ENCODE assay signal across 8 cellular contexts in the genomic region with DNA sequence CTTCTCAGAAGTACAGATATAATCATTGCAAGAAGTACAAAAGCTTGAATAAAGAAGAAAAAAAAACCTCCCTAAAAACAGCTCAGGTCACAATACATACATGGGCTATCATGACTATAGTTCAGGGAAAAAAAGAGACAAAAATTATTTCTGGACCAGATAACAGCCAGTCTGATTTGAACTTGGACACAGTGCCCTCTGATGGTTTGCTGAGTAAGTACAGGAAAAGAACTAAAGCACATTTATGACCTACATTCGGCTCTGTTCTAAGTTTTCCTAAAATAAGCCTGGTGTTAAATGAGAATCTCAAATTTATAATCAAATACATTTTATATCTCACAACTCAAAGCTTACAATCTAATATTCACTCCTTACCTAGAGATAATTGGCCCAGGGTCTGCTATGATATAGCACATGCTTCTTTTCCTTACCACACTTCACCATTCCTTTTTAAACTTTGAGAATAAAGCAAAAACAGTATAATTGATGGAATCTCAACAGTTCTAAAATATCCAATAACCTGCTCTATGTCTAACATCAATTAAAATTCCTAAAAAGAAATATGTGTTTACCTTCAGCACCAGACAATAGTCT.
DNase-seq lines count a peak whose midpoint lies in the region; ATAC-seq, FAIRE-seq and TF ChIP-seq lines count a peak whose summit lies in the region.

No MANE protein-coding gene starts in this region.

- no peaks in the 10 kb centered on the region for H3K36me3 ChIP-seq in parathyroid adenoma (ENCODE audit: control insufficient read depth, insufficient read depth, low read length)

- no peaks in the 10 kb centered on the region for H3K27me3 ChIP-seq in parathyroid adenoma (ENCODE audit: control insufficient read depth, insufficient read depth, low read length)

- H3K4me1 ChIP-seq in parathyroid adenoma, result no peaks in the 10 kb centered on the region

- H3K9me3 ChIP-seq in parathyroid adenoma (ENCODE audit: control insufficient read depth, low read length), result no peaks in the 10 kb centered on the region

- H3K4me1 Mint-ChIP-seq in activated CD4-positive, alpha-beta T cell treated with anti-CD3 and anti-CD28 coated beads, Interleukin-2, amount 10 ng/mL, durations not matched to agents 24 days and 14 days, result peaks cover 1% of the 10 kb centered on the region
- peaks cover 4% of the 10 kb centered on the region for H3K4me1 Mint-ChIP-seq in T-helper 2 cell treated with Interferon-gamma antibody and Interleukin-4, amounts not matched to agents 5 μg/mL and 100 μg/mL, for 36 hours (ENCODE audit: low read depth)

- H3K4me3 ChIP-seq in parathyroid adenoma (ENCODE audit: low read depth, low read length), result no peak overlapping the region

- no peak overlapping the region for H3K27ac Mint-ChIP-seq in activated CD4-positive, alpha-beta T cell treated with anti-CD3 and anti-CD28 coated beads, Interleukin-2, amount 10 ng/mL, durations not matched to agents 24 days and 14 days
- H3K27ac Mint-ChIP-seq in T-helper 2 cell treated with Interferon-gamma antibody and Interleukin-4, amounts not matched to agents 5 μg/mL and 100 μg/mL, for 36 hours, result no peak overlapping the region

- no peak overlapping the region for H3K27ac ChIP-seq in parathyroid adenoma

- H3K4me3 Mint-ChIP-seq in activated CD4-positive, alpha-beta T cell treated with anti-CD3 and anti-CD28 coated beads, Interleukin-2, amount 10 ng/mL, durations not matched to agents 24 days and 14 days, result no peak overlapping the region
- no peak overlapping the region for H3K4me3 Mint-ChIP-seq in T-helper 2 cell treated with Interferon-gamma antibody and Interleukin-4, amounts not matched to agents 5 μg/mL and 100 μg/mL, for 36 hours

- no peak overlapping the region for H3K9ac ChIP-seq in parathyroid adenoma

- no peak overlapping the region for H2AFZ ChIP-seq in parathyroid adenoma

- intact Hi-C loops in activated CD4-positive, alpha-beta T cell treated with anti-CD3 and anti-CD28 coated beads, Interleukin-2, amount 10 ng/mL, durations not matched to agents 24 days and 14 days (cut with micrococcal nuclease), result loop anchor here (1.0 to 5.0 kb wide), 3 partner anchors 229 to 879 kb away; no protein-coding TSS in a partner anchor

- H3K79me2 ChIP-seq in parathyroid adenoma, result no peaks in the 10 kb centered on the region

- FAIRE-seq in frontal cortex (lab: Jason Lieb, UNC), result peak; percentile 95

- H3K27me3 Mint-ChIP-seq in activated CD4-positive, alpha-beta T cell treated with anti-CD3 and anti-CD28 coated beads, Interleukin-2, amount 10 ng/mL, durations not matched to agents 24 days and 14 days, result no peaks in the 10 kb centered on the region
- H3K27me3 Mint-ChIP-seq in T-helper 2 cell treated with Interferon-gamma antibody and Interleukin-4, amounts not matched to agents 5 μg/mL and 100 μg/mL, for 36 hours (ENCODE audit: low read depth), result no peaks in the 10 kb centered on the region

- peaks cover 1% of the 10 kb centered on the region for H3K36me3 Mint-ChIP-seq in activated CD4-positive, alpha-beta T cell treated with anti-CD3 and anti-CD28 coated beads, Interleukin-2, amount 10 ng/mL, durations not matched to agents 24 days and 14 days (ENCODE audit: low read depth)
- no peaks in the 10 kb centered on the region for H3K36me3 Mint-ChIP-seq in T-helper 2 cell treated with Interferon-gamma antibody and Interleukin-4, amounts not matched to agents 5 μg/mL and 100 μg/mL, for 36 hours (ENCODE audit: low read depth)

- ATAC-seq in GM21825 (IDR thresholded peaks at IDR 0.05; ENCODE audit: unreplicated experiment), result peak; percentile 67

- no peaks in the 10 kb centered on the region for H3K9me3 Mint-ChIP-seq in activated CD4-positive, alpha-beta T cell treated with anti-CD3 and anti-CD28 coated beads, Interleukin-2, amount 10 ng/mL, durations not matched to agents 24 days and 14 days
- no peaks in the 10 kb centered on the region for H3K9me3 Mint-ChIP-seq in T-helper 2 cell treated with Interferon-gamma antibody and Interleukin-4, amounts not matched to agents 5 μg/mL and 100 μg/mL, for 36 hours

- no peak overlapping the region for H3K4me2 ChIP-seq in parathyroid adenoma (ENCODE audit: low read length)

- peak; percentile 58 for DNase-seq in DMS53 treated with DMSO at 0.1 percent for 48 hours (lab: John Stamatoyannopoulos, UW; ENCODE audit: unreplicated experiment)
- DNase-seq in NCI-H2171 treated with DMSO at 0.1 percent for 48 hours (lab: John Stamatoyannopoulos, UW), result peak; percentile 79
- DNase-seq in activated CD4-positive, alpha-beta T cell treated with anti-CD3 and anti-CD28 coated beads, Interleukin-2, amount 10 ng/mL, durations not matched to agents 24 days and 14 days, result peak; percentile 79
- DNase-seq in frontal cortex (ENCODE audit: low spot score in 2 of 2), result peak; percentile 10 to 27
- DNase-seq in T-helper 2 cell treated with Interferon-gamma antibody and Interleukin-4, amounts not matched to agents 5 μg/mL and 100 μg/mL, for 36 hours (ENCODE audit: low spot score), result no peak
- no peak for DNase-seq in HuH-7.5 (ENCODE audit: low spot score)

- peak; percentile 72 for TF ChIP-seq CTCF in parathyroid adenoma (IDR thresholded peaks at IDR 0.05)

Comparison
In these comparisons a context has a peak if more than half of its experiments do, and no peak if none do; other contexts are left out.
1. DNase-seq: peak in DMS53 treated with DMSO at 0.1 percent for 48 hours (single experiment), NCI-H2171 treated with DMSO at 0.1 percent for 48 hours (single experiment), activated CD4-positive, alpha-beta T cell treated with anti-CD3 and anti-CD28 coated beads, Interleukin-2, amount 10 ng/mL, durations not matched to agents 24 days and 14 days (single experiment) and frontal cortex (2 of 2); none in T-helper 2 cell treated with Interferon-gamma antibody and Interleukin-4, amounts not matched to agents 5 μg/mL and 100 μg/mL, for 36 hours (single experiment) and HuH-7.5 (single experiment).